Comparison of ENCODE assay signal across 1 cellular context in genomic region chr11:93537022-93537421, GRCh38.
TF ChIP-seq lines count a peak whose summit lies in the region.

No MANE protein-coding gene starts in this region.

TF ChIP-seq in GM23338, 12 proteins besides CTCF, POLR2A, EP300 and RAD21 (continued from another document):
- no peak for TF ChIP-seq ZNF462 (CRISPR knock-in tag; IDR thresholded peaks at IDR 0.05)
- TF ChIP-seq REST (IDR thresholded peaks at IDR 0.05; ENCODE audit: unreplicated experiment) = no peak
- no peak for TF ChIP-seq EZH2 (IDR thresholded peaks at IDR 0.05; ENCODE audit: low read depth, unreplicated experiment)
- TF ChIP-seq STAT1 (IDR thresholded peaks at IDR 0.05; ENCODE audit: unreplicated experiment) = no peak
- no peak for TF ChIP-seq JUNB (IDR thresholded peaks at IDR 0.05; ENCODE audit: unreplicated experiment)
- no peak for TF ChIP-seq NANOG (IDR thresholded peaks at IDR 0.05; ENCODE audit: borderline replicate concordance)
TF ChIP-seq in GM23338: peak in this region for 0.
